ENCODE assay signal across 8 cellular contexts in genomic region chr16:3059723-3060242, GRCh38. TPM values are rescaled to one million over a fixed set of nuclear protein-coding genes. Genes with fewer than 3 reads are reported as not detected.
A peak's percentile ranks its signal among the peaks of the same experiment; 100 is the strongest.
DNase-seq lines count a peak whose midpoint lies in the region; ATAC-seq and TF ChIP-seq lines count a peak whose summit lies in the region.

No MANE protein-coding gene starts in this region.

- no peak for ATAC-seq in central memory CD8-positive, alpha-beta T cell (replicated peaks; ENCODE audit: extremely low read depth, poor library complexity, severe bottlenecking)
- ATAC-seq in naive thymus-derived CD4-positive, alpha-beta T cell = no peak

- H3K27ac ChIP-seq in AG04450 (ENCODE audit: low read depth, low read length) (peak overlapping the region; percentile 57), HUES48 (ENCODE audit: low read depth, low read length) (peak overlapping the region; percentile 55)
- peak overlapping the region; percentile 89 for H3K27ac ChIP-seq in naive thymus-derived CD4-positive, alpha-beta T cell (ENCODE audit: low read depth, low read length)

- peaks cover under 1% of the 10 kb centered on the region; the same call in 1 of the 2 replicates for H3K36me3 ChIP-seq in HUES48 (ENCODE audit: control insufficient read depth, insufficient read depth, low read length)
- H3K36me3 ChIP-seq in naive thymus-derived CD4-positive, alpha-beta T cell (ENCODE audit: control insufficient read depth in 2 of 3, insufficient read depth in 3 of 3, low read length in 3 of 3) = peaks cover 0 to 3% (median 0%) of the 10 kb centered on the region in 3 experiments

- TF ChIP-seq CTCF in AG04450 (IDR thresholded peaks at IDR 0.05; ENCODE audit: low read depth, low read length) = no peak

- H3K9me3 Mint-ChIP-seq in central memory CD8-positive, alpha-beta T cell = no peaks in the 10 kb centered on the region
- H3K9me3 Mint-ChIP-seq in naive thymus-derived CD4-positive, alpha-beta T cell = peaks cover 0 to 6% (median 0%) of the 10 kb centered on the region in 11 donors

- POLR2A ChIA-PET in AG04450 (lab: Yijun Ruan, JAX) = no interaction called here
- POLR2A ChIA-PET in naive thymus-derived CD4-positive, alpha-beta T cell (lab: Charles Lee) = interaction anchor here (0.5 to 10.4 kb wide), 21 partner anchors 10 to 301 kb away, joined by 3 to 182 read pairs (median 5); partner anchors contain the start of genes HCFC1R1, THOC6 and ZNF213

- H3K4me3 Mint-ChIP-seq in central memory CD8-positive, alpha-beta T cell = peak overlapping the region; percentile 88
- H3K4me3 Mint-ChIP-seq in naive thymus-derived CD4-positive, alpha-beta T cell = peak overlapping the region; percentile 76 to 92 (median 87)

- H3K27me3 ChIP-seq in AG04450 (ENCODE audit: control insufficient read depth, insufficient read depth, low read length) = no peaks in the 10 kb centered on the region
- no peaks in the 10 kb centered on the region; the same call in 1 of the 2 replicates for H3K27me3 ChIP-seq in HUES48 (ENCODE audit: control insufficient read depth, insufficient read depth, low read length)
- H3K27me3 ChIP-seq in naive thymus-derived CD4-positive, alpha-beta T cell (ENCODE audit: control insufficient read depth in 2 of 2, insufficient read depth in 2 of 2, low read length in 2 of 2) = no peaks in the 10 kb centered on the region

- H3K4me1 Mint-ChIP-seq in central memory CD8-positive, alpha-beta T cell = peaks cover 43% of the 10 kb centered on the region
- H3K4me1 Mint-ChIP-seq in naive thymus-derived CD4-positive, alpha-beta T cell = peaks cover 37 to 63% (median 49%) of the 10 kb centered on the region in 7 donors

- H3K27ac Mint-ChIP-seq in central memory CD8-positive, alpha-beta T cell (ENCODE audit: low read depth) = peak overlapping the region; percentile 82
- peak overlapping the region; percentile 51 to 91 (median 83) for H3K27ac Mint-ChIP-seq in naive thymus-derived CD4-positive, alpha-beta T cell

- peaks cover 10% of the 10 kb centered on the region for H3K36me3 Mint-ChIP-seq in central memory CD8-positive, alpha-beta T cell (ENCODE audit: insufficient read depth)
- peaks cover 0 to 45% (median 0%) of the 10 kb centered on the region in 5 donors for H3K36me3 Mint-ChIP-seq in naive thymus-derived CD4-positive, alpha-beta T cell

- H3K4me3 ChIP-seq in AG04450 (ENCODE audit: low read depth, low read length) = peak overlapping the region; percentile 57
- peak overlapping the region; percentile 90 for H3K4me3 ChIP-seq in HUES48 (ENCODE audit: low read depth, low read length)
- peak overlapping the region; percentile 77 for H3K4me3 ChIP-seq in naive thymus-derived CD4-positive, alpha-beta T cell (ENCODE audit: low read length)

- no peaks in the 10 kb centered on the region for H3K27me3 Mint-ChIP-seq in central memory CD8-positive, alpha-beta T cell
- H3K27me3 Mint-ChIP-seq in naive thymus-derived CD4-positive, alpha-beta T cell = no peaks in the 10 kb centered on the region

- H3K9me3 ChIP-seq in AG04450 (ENCODE audit: control insufficient read depth, insufficient read depth, low read length) (no peaks in the 10 kb centered on the region), HUES48 (ENCODE audit: control insufficient read depth, insufficient read depth, low read length) (no peaks in the 10 kb centered on the region)
- no peaks in the 10 kb centered on the region for H3K9me3 ChIP-seq in naive thymus-derived CD4-positive, alpha-beta T cell (ENCODE audit: control insufficient read depth in 2 of 3, low read length in 3 of 3)

- intact Hi-C loops in naive thymus-derived CD4-positive, alpha-beta T cell (cut with micrococcal nuclease) = loop anchor here (1.0 to 2.0 kb wide), 10 partner anchors 15 to 107 kb away; no protein-coding TSS in a partner anchor

- peaks cover 7% of the 10 kb centered on the region; the same call in 1 of the 2 replicates for H3K4me1 ChIP-seq in HUES48 (ENCODE audit: control insufficient read depth, insufficient read depth, low read length)
- H3K4me1 ChIP-seq in naive thymus-derived CD4-positive, alpha-beta T cell (ENCODE audit: control insufficient read depth in 2 of 2, insufficient read depth in 2 of 2, low read length in 2 of 2) = peaks cover 28 to 50% of the 10 kb centered on the region in 2 donors

- H3K9ac ChIP-seq in HUES48 (ENCODE audit: low read depth, low read length) = peak overlapping the region; percentile 34; the same call in 1 of the 2 replicates

- CTCF ChIA-PET in AG04450 (lab: Charles Lee) = interaction anchor here (0.6 to 2.7 kb wide), 19 partner anchors 11 to 1442 kb away, joined by 3 to 57 read pairs (median 5); no protein-coding TSS in a partner anchor
- CTCF ChIA-PET in naive thymus-derived CD4-positive, alpha-beta T cell (lab: Charles Lee) = interaction anchor here (0.8 to 13.9 kb wide), 21 partner anchors 10 to 112 kb away, joined by 3 to 244 read pairs (median 4); partner anchors contain the start of gene ZNF213

- DNase-seq in AG04450 (ENCODE audit: low read depth, low spot score) (no peak), superior temporal gyrus (ENCODE audit: extremely low spot score) (no peak), COLO829 (ENCODE audit: low spot score) (no peak), T-helper 9 cell (no peak)
- DNase-seq in central memory CD8-positive, alpha-beta T cell (ENCODE audit: low spot score in 2 of 2) = no peak
- no peak for DNase-seq in naive thymus-derived CD4-positive, alpha-beta T cell
- DNase-seq in activated CD4-positive, alpha-beta T cell treated with anti-CD3 and anti-CD28 coated beads for 48 hours = no peak

RNA-seq across cellular contexts. Expression of gene IL32, which starts 5.7 kb away (rescaled TPM):
- 30.3 and 37.9 TPM in 2 replicates for polyA plus RNA-seq in AG04450 (2011; rRNA removed)
- 10.2 and 16.0 TPM in 2 replicates for polyA minus RNA-seq in AG04450 (2011; rRNA and poly(A)+ RNA removed)
- 1,000 to 10,000 TPM in 1 of 5 experiments, 100 to 1,000 TPM in 4; 351 to 3,697 (median 587) TPM for total RNA-seq in naive thymus-derived CD4-positive, alpha-beta T cell
- 1,000 to 10,000 TPM; 1,418 to 1,605 TPM for polyA plus RNA-seq in naive thymus-derived CD4-positive, alpha-beta T cell

RNA-seq across cellular contexts. Expression of gene MMP25, which starts 13.4 kb away (rescaled TPM):
- not detected in 2 replicates for polyA plus RNA-seq in AG04450 (2011; rRNA removed)
- polyA minus RNA-seq in AG04450 (2011; rRNA and poly(A)+ RNA removed) = 0.09 TPM in 1 of 2 replicates, not detected in the other
- 10 to 100 TPM in 2 of 5 experiments, 1 to 10 TPM in 1, under 1 TPM in 2; 0.73 to 64.4 (median 3.7) TPM for total RNA-seq in naive thymus-derived CD4-positive, alpha-beta T cell
- under 1 TPM; 0.64 to 0.93 TPM for polyA plus RNA-seq in naive thymus-derived CD4-positive, alpha-beta T cell

RNA-seq across cellular contexts. Expression of gene BICDL2, which starts 23.0 kb away (rescaled TPM):
- polyA plus RNA-seq in AG04450 (2011; rRNA removed) = not detected in 2 replicates
- not detected in 2 replicates for polyA minus RNA-seq in AG04450 (2011; rRNA and poly(A)+ RNA removed)
- 1 to 10 TPM in 1 of 5 experiments, not detected in 4; 1.0 TPM for total RNA-seq in naive thymus-derived CD4-positive, alpha-beta T cell
- not detected for polyA plus RNA-seq in naive thymus-derived CD4-positive, alpha-beta T cell

RNA-seq across cellular contexts. Expression of gene THOC6, which starts 35.9 kb away (rescaled TPM):
- 14.5 and 16.7 TPM in 2 replicates for polyA plus RNA-seq in AG04450 (2011; rRNA removed)
- 18.8 and 22.4 TPM in 2 replicates for polyA minus RNA-seq in AG04450 (2011; rRNA and poly(A)+ RNA removed)
- 10 to 100 TPM; 25.3 to 55.5 (median 26.0) TPM for total RNA-seq in naive thymus-derived CD4-positive, alpha-beta T cell
- 10 to 100 TPM; 46.3 to 60.6 TPM for polyA plus RNA-seq in naive thymus-derived CD4-positive, alpha-beta T cell

RNA-seq across cellular contexts. Expression of gene HCFC1R1, which starts 36.0 kb away (rescaled TPM):
- polyA plus RNA-seq in AG04450 (2011; rRNA removed) = 51.6 and 73.4 TPM in 2 replicates
- polyA minus RNA-seq in AG04450 (2011; rRNA and poly(A)+ RNA removed) = 29.6 and 42.1 TPM in 2 replicates
- 10 to 100 TPM; 11.5 to 29.6 (median 14.9) TPM for total RNA-seq in naive thymus-derived CD4-positive, alpha-beta T cell
- 10 to 100 TPM; 12.0 to 24.6 TPM for polyA plus RNA-seq in naive thymus-derived CD4-positive, alpha-beta T cell

Comparison
In these comparisons a context has a peak if more than half of its experiments do, and no peak if none do; other contexts are left out.
1. RNA of gene IL32, which starts 5.7 kb away (polyA plus RNA-seq): 1,418 to 1,605 TPM in naive thymus-derived CD4-positive, alpha-beta T cell; 30.3 to 37.9 TPM in AG04450; every median in the first group is over 10 times any median in the second.
2. Peak in every context shown above with its lines, with median percentiles within 50 percentile points of each other: H3K27ac ChIP-seq and H3K4me3 ChIP-seq.